8 cellular contexts compared by ENCODE assay signal in genomic region chr7:151756076-151756731, GRCh38.
DNase-seq lines count a peak whose midpoint lies in the region; ATAC-seq and TF ChIP-seq lines count a peak whose summit lies in the region.

No MANE protein-coding gene starts in this region.

- H3K36me3 Mint-ChIP-seq in central memory CD8-positive, alpha-beta T cell (ENCODE audit: insufficient read depth), result peaks cover 10% of the 10 kb centered on the region

- H3K9me3 Mint-ChIP-seq in central memory CD8-positive, alpha-beta T cell, result no peaks in the 10 kb centered on the region

- H3K4me3 Mint-ChIP-seq in central memory CD8-positive, alpha-beta T cell, result peak overlapping the region; percentile 55

- ATAC-seq in central memory CD8-positive, alpha-beta T cell (replicated peaks; ENCODE audit: extremely low read depth, poor library complexity, severe bottlenecking), result peak; percentile 92
- ATAC-seq in GM21737 (IDR thresholded peaks at IDR 0.05; ENCODE audit: unreplicated experiment), result no peak

- H3K27me3 ChIP-seq in right atrium auricular region, result no peaks in the 10 kb centered on the region

- no peaks in the 10 kb centered on the region for H3K36me3 ChIP-seq in right atrium auricular region

- no peaks in the 10 kb centered on the region for H3K9me3 ChIP-seq in right atrium auricular region

- no peak overlapping the region for H3K27ac ChIP-seq in right atrium auricular region

- peaks cover 0 to 29% of the 10 kb centered on the region in 2 donors for H3K4me1 ChIP-seq in right atrium auricular region

- DNase-seq in H4 (ENCODE audit: low spot score), result peak; percentile 79
- DNase-seq in activated CD4-positive, CD25-positive, alpha-beta regulatory T cell (lab: John Stamatoyannopoulos, UW), result peak; percentile 19 to 33 (median 31)
- peak; percentile 17 to 26 for DNase-seq in central memory CD8-positive, alpha-beta T cell (ENCODE audit: low spot score in 2 of 2)
- peak; percentile 72 for DNase-seq in stimulated activated CD4-positive, alpha-beta T cell treated with anti-CD3 and anti-CD28 coated beads, Interleukin-15, amount 100 ng/mL, for 24 hours
- no peak for DNase-seq in right atrium auricular region (ENCODE audit: low spot score)
- DNase-seq in NCI-H1092 treated with DMSO at 0.1 percent for 48 hours (lab: John Stamatoyannopoulos, UW), result no peak
- DNase-seq in SK-N-DZ (ENCODE audit: low spot score), result no peak

- peaks cover 20% of the 10 kb centered on the region for H3K4me1 Mint-ChIP-seq in central memory CD8-positive, alpha-beta T cell

- peak overlapping the region; percentile 90 for H3K27ac Mint-ChIP-seq in central memory CD8-positive, alpha-beta T cell (ENCODE audit: low read depth)

- no peak overlapping the region for H3K4me3 ChIP-seq in right atrium auricular region

- H3K27me3 Mint-ChIP-seq in central memory CD8-positive, alpha-beta T cell, result no peaks in the 10 kb centered on the region

- no peak for TF ChIP-seq CTCF in right atrium auricular region (IDR thresholded peaks at IDR 0.05)

Comparison
In these comparisons a context has a peak if more than half of its experiments do, and no peak if none do; other contexts are left out.
1. DNase-seq: peak in H4 (single experiment), activated CD4-positive, CD25-positive, alpha-beta regulatory T cell (4 of 4), central memory CD8-positive, alpha-beta T cell (2 of 2) and stimulated activated CD4-positive, alpha-beta T cell treated with anti-CD3 and anti-CD28 coated beads, Interleukin-15, amount 100 ng/mL, for 24 hours (single experiment); none in right atrium auricular region (single experiment), NCI-H1092 treated with DMSO at 0.1 percent for 48 hours (single experiment) and SK-N-DZ (single experiment).